In genomic region chr11:64357904-64358535, GRCh38 we compare ENCODE assay signal across 9 cellular contexts. TPM values are rescaled to one million over a fixed set of nuclear protein-coding genes. Genes with fewer than 3 reads are reported as not detected.
DNase-seq lines count a peak whose midpoint lies in the region; ATAC-seq, FAIRE-seq and TF ChIP-seq lines count a peak whose summit lies in the region.
"Had no signal": no experiment of that assay in that cellular context is flagged by ENCODE, and none has a peak within 500 bp of the region (broad histone marks: within the 10 kb centered on the region; RNA-seq: fewer than 3 reads in every experiment).

No MANE protein-coding gene starts in this region.

- TF ChIP-seq CTCF in AG04449 (IDR thresholded peaks at IDR 0.05; ENCODE audit: insufficient read depth, low read length, missing control alignments) (no peak), HepG2 (CRISPR knock-in tag; IDR thresholded peaks at IDR 0.05) (no peak)

- TF ChIP-seq POLR2A in HepG2 (IDR thresholded peaks at IDR 0.05; ENCODE audit: insufficient read depth in 1 of 2, low read depth in 2 of 2, low read length in 2 of 2) = no peak

- DNase-seq in AG04449 (ENCODE audit: low read depth, low spot score) (no peak), HepG2 (ENCODE audit: low spot score) (peak; percentile 20), substantia nigra (lab: John Stamatoyannopoulos, UW) (peak in 1 of 49 donors; percentile 58), frontal cortex (ENCODE audit: low spot score in 2 of 2) (no peak), head of caudate nucleus (no peak)
- DNase-seq in activated naive CD4-positive, alpha-beta T cell treated with anti-CD3 and anti-CD28 coated beads, Interleukin-2, amount 10 ng/mL, durations not matched to agents 7 days and 5 days = peak; percentile 58

- H3K4me1 Mint-ChIP-seq in activated naive CD4-positive, alpha-beta T cell treated with anti-CD3 and anti-CD28 coated beads, Interleukin-2, amount 10 ng/mL, durations not matched to agents 7 days and 5 days = peaks cover 39% of the 10 kb centered on the region

- H3K4me3 ChIP-seq in AG04449 (ENCODE audit: low read depth, low read length) (peak overlapping the region; percentile 94), HepG2 (replicated peaks in 1 of 3; ENCODE audit: insufficient read depth in 1 of 3, low read depth in 2 of 3, low read length in 3 of 3) (peak overlapping the region; percentile 80 to 96 (median 94))

- H3K27ac Mint-ChIP-seq in activated naive CD4-positive, alpha-beta T cell treated with anti-CD3 and anti-CD28 coated beads, Interleukin-2, amount 10 ng/mL, durations not matched to agents 7 days and 5 days = peak overlapping the region; percentile 76

- in situ Hi-C loops in HepG2 (cut with HindIII; ENCODE audit: extremely low pct_ligation_motif_present, low pct_unique_long_range_greater_than_20kb) = no loop called here

- H3K9me3 ChIP-seq in KOPT-K1 (ENCODE audit: insufficient read depth, low read length, poor library complexity, severe bottlenecking) (no peaks in the 10 kb centered on the region), HepG2 (ENCODE audit: low read length) (no peaks in the 10 kb centered on the region)

- BruUV-seq in HepG2 (replicated peaks; lab: Mats Ljungman, UMichigan) = no TSS peak

- H3K79me2 ChIP-seq in HepG2 (ENCODE audit: insufficient read depth, low read length) = no peaks in the 10 kb centered on the region

- FAIRE-seq in HepG2 (lab: Jason Lieb, UNC) (no peak), frontal cortex (lab: Jason Lieb, UNC) (no peak)
- FAIRE-seq: GM18507 had no signal

- H3K27me3 Mint-ChIP-seq in activated naive CD4-positive, alpha-beta T cell treated with anti-CD3 and anti-CD28 coated beads, Interleukin-2, amount 10 ng/mL, durations not matched to agents 7 days and 5 days = no peaks in the 10 kb centered on the region

- peak overlapping the region; percentile 69 for H3K4me3 Mint-ChIP-seq in activated naive CD4-positive, alpha-beta T cell treated with anti-CD3 and anti-CD28 coated beads, Interleukin-2, amount 10 ng/mL, durations not matched to agents 7 days and 5 days

- no peak for TF ChIP-seq RAD21 in HepG2 (CRISPR knock-in tag; IDR thresholded peaks at IDR 0.05)

- peaks cover 56% of the 10 kb centered on the region for H3K4me1 ChIP-seq in HepG2 (ENCODE audit: insufficient read depth, low read length)

- peaks cover 0 to 8% of the 10 kb centered on the region in 2 experiments; a peak in 3 of 5 replicates for H3K27me3 ChIP-seq in HepG2 (ENCODE audit: control insufficient read depth in 1 of 2, insufficient read depth in 2 of 2, low read length in 2 of 2)

- peak overlapping the region; percentile 93 for H3K9ac ChIP-seq in HepG2 (ENCODE audit: insufficient read depth, low read depth, low read length)

- H3K36me3 Mint-ChIP-seq in activated naive CD4-positive, alpha-beta T cell treated with anti-CD3 and anti-CD28 coated beads, Interleukin-2, amount 10 ng/mL, durations not matched to agents 7 days and 5 days = peaks cover 28% of the 10 kb centered on the region

- H3K4me2 ChIP-seq in HepG2 (ENCODE audit: low read depth, low read length) = peak overlapping the region; percentile 99

- POLR2A ChIA-PET in AG04449 (lab: Yijun Ruan, JAX) (interaction anchor here (0.5 to 0.6 kb wide), 2 partner anchors 12 to 90 kb away, joined by 3 read pairs; no protein-coding TSS in a partner anchor), HepG2 (lab: Yijun Ruan, JAX) (interaction anchor here (0.6 to 6.5 kb wide), 3 partner anchors 17 to 87 kb away, joined by 3 to 61 read pairs (median 3); partner anchors contain the start of genes PRDX5 and TRMT112)

- no peaks in the 10 kb centered on the region for H4K20me1 ChIP-seq in HepG2 (ENCODE audit: insufficient read depth, low read length)

- peak overlapping the region; percentile 73 for H3K27ac ChIP-seq in KOPT-K1 (ENCODE audit: low read depth, low read length, poor library complexity, severe bottlenecking)
- H3K27ac ChIP-seq in HepG2 (ENCODE audit: extremely low read length, insufficient read depth, low read length) = peak overlapping the region; percentile 57
- peak overlapping the region; percentile 88 for H3K27ac ChIP-seq in substantia nigra (ENCODE audit: low read depth, low read length, poor library complexity, severe bottlenecking)

- TF ChIP-seq EP300 in HepG2 (IDR thresholded peaks at IDR 0.05; ENCODE audit: low read depth in 2 of 2, low read length in 2 of 2) (no peak), HepG2 (CRISPR knock-in tag; IDR thresholded peaks at IDR 0.05; ENCODE audit: borderline replicate concordance) (no peak)

- no peak overlapping the region for H2AFZ ChIP-seq in HepG2 (ENCODE audit: low read length)

- CTCF ChIA-PET in AG04449 (lab: Yijun Ruan, JAX) (interaction anchor here (0.8 to 21.8 kb wide), 7 partner anchors 8 to 294 kb away, joined by 3 to 414 read pairs (median 3); partner anchors contain the start of genes CCDC88B, ESRRA, PLCB3 and PRDX5), HepG2 (lab: Yijun Ruan, JAX; ENCODE audit: low intra/inter-chr PET ratio, low total read pairs) (no interaction called here)
- CTCF ChIA-PET in activated naive CD4-positive, alpha-beta T cell treated with anti-CD3 and anti-CD28 coated beads, Interleukin-2, amount 10 ng/mL, durations not matched to agents 7 days and 5 days (lab: Charles Lee) = interaction anchor here (1.6 to 6.6 kb wide), 4 partner anchors 17 to 293 kb away, joined by 4 to 42 read pairs (median 14); partner anchors contain the start of gene CCDC88B

- ATAC-seq in HepG2 = peak; percentile 28
- ATAC-seq in HG03095 (IDR thresholded peaks at IDR 0.05; ENCODE audit: unreplicated experiment) = no peak

- intact Hi-C loops in HepG2 (cut with micrococcal nuclease; ENCODE audit: unreplicated experiment) (loop anchor here (2.0 kb wide), 1 partner anchor 41 kb away; the partner anchor contains the start of gene TRMT112), head of caudate nucleus (cut with DNase I) (loop anchor here (5.0 kb wide), 1 partner anchor 41 kb away; the partner anchor contains the start of genes PRDX5 and TRMT112)

- WGBS in HepG2 (ENCODE audit: low lambda C conversion rate) = 22% methylated on average over 2 of the region's 13 CpGs

- H3K36me3 ChIP-seq in KOPT-K1 (ENCODE audit: insufficient read depth, low read length) (peaks cover 48% of the 10 kb centered on the region), HepG2 (replicated peaks in 1 of 2; ENCODE audit: control insufficient read depth in 1 of 2, insufficient read depth in 2 of 2, low read length in 2 of 2) (peaks cover 5 to 15% of the 10 kb centered on the region in 2 experiments; a peak in 3 of 5 replicates)

- no peaks in the 10 kb centered on the region for H3K9me3 Mint-ChIP-seq in activated naive CD4-positive, alpha-beta T cell treated with anti-CD3 and anti-CD28 coated beads, Interleukin-2, amount 10 ng/mL, durations not matched to agents 7 days and 5 days

RNA-seq across cellular contexts. Expression of gene RPS6KA4, which starts 0.9 kb away (rescaled TPM):
- total RNA-seq in HepG2 (2016; rRNA removed; fragmentation: Illumina TruSeq; extraction: Trizol) (8.9 and 14.2 TPM in 2 replicates), frontal cortex (9.4 TPM)
- total RNA-seq in HepG2 (2016; cell fraction: cytosol; rRNA removed; fragmentation: Illumina TruSeq; extraction: Trizol; ENCODE audit: low read depth) = 3.2 and 3.4 TPM in 2 replicates
- total RNA-seq in HepG2 (2016; cell fraction: insoluble cytoplasmic fraction; rRNA removed; fragmentation: Illumina TruSeq; extraction: Trizol) = 7.2 and 13.5 TPM in 2 replicates
- 9.3 and 10.1 TPM in 2 replicates for total RNA-seq in HepG2 (2016; cell fraction: membrane; rRNA removed; fragmentation: Illumina TruSeq; extraction: Trizol)
- total RNA-seq in HepG2 (2016; cell fraction: nucleus; rRNA removed; fragmentation: Illumina TruSeq; extraction: Trizol) = 9.5 and 11.5 TPM in 2 replicates
- polyA plus RNA-seq in HepG2 (2011; rRNA removed) = 8.9 and 12.2 TPM in 2 replicates
- polyA plus RNA-seq in HepG2 (2011; cell fraction: cytosol; rRNA removed) = 7.1 and 9.1 TPM in 2 replicates
- 37.0 and 38.2 TPM in 2 replicates for polyA plus RNA-seq in HepG2 (2011; cell fraction: nucleus; rRNA removed)
- polyA plus RNA-seq in HepG2 (2012) = 5.8 and 12.8 TPM in 2 replicates
- polyA plus RNA-seq in HepG2 (2016; cell fraction: cytosol; fragmentation: Illumina TruSeq; extraction: Trizol; ENCODE audit: low read depth) = 3.1 and 3.8 TPM in 2 replicates
- polyA plus RNA-seq in HepG2 (2016; cell fraction: insoluble cytoplasmic fraction; fragmentation: Illumina TruSeq; extraction: Trizol; ENCODE audit: low read depth) = 10.0 and 10.2 TPM in 2 replicates
- polyA plus RNA-seq in HepG2 (2016; cell fraction: membrane; fragmentation: Illumina TruSeq; extraction: Trizol; ENCODE audit: low read depth) = 6.7 and 8.9 TPM in 2 replicates
- 19.2 and 21.5 TPM in 2 replicates for polyA plus RNA-seq in HepG2 (2016; cell fraction: nucleus; fragmentation: Illumina TruSeq; extraction: Trizol; ENCODE audit: insufficient read depth, low read depth)
- 25.7 and 70.4 TPM in 2 replicates for polyA minus RNA-seq in HepG2 (2011; rRNA and poly(A)+ RNA removed; ENCODE audit: low replicate concordance)
- polyA minus RNA-seq in HepG2 (2011; cell fraction: cytosol; rRNA and poly(A)+ RNA removed) = 8.2 and 8.6 TPM in 2 replicates
- polyA minus RNA-seq in HepG2 (2011; cell fraction: nucleus; rRNA and poly(A)+ RNA removed) = 13.4 and 15.9 TPM in 2 replicates

RNA-seq across cellular contexts. Expression of gene CCDC88B, which starts 18.0 kb away (rescaled TPM):
- 4.8 and 5.2 TPM in 2 replicates for total RNA-seq in HepG2 (2016; rRNA removed; fragmentation: Illumina TruSeq; extraction: Trizol)
- total RNA-seq in HepG2 (2016; cell fraction: cytosol; rRNA removed; fragmentation: Illumina TruSeq; extraction: Trizol; ENCODE audit: low read depth) = 0.79 and 2.6 TPM in 2 replicates
- 4.5 and 6.0 TPM in 2 replicates for total RNA-seq in HepG2 (2016; cell fraction: insoluble cytoplasmic fraction; rRNA removed; fragmentation: Illumina TruSeq; extraction: Trizol)
- 2.3 and 3.5 TPM in 2 replicates for total RNA-seq in HepG2 (2016; cell fraction: membrane; rRNA removed; fragmentation: Illumina TruSeq; extraction: Trizol)
- 1.6 and 4.1 TPM in 2 replicates for total RNA-seq in HepG2 (2016; cell fraction: nucleus; rRNA removed; fragmentation: Illumina TruSeq; extraction: Trizol)
- 3.6 and 5.2 TPM in 2 replicates for polyA plus RNA-seq in HepG2 (2011; rRNA removed)
- polyA plus RNA-seq in HepG2 (2011; cell fraction: cytosol; rRNA removed) = 3.3 and 7.3 TPM in 2 replicates
- 5.2 and 5.4 TPM in 2 replicates for polyA plus RNA-seq in HepG2 (2011; cell fraction: nucleus; rRNA removed)
- 3.7 and 4.5 TPM in 2 replicates for polyA plus RNA-seq in HepG2 (2012)
- 2.2 and 3.7 TPM in 2 replicates for polyA plus RNA-seq in HepG2 (2016; cell fraction: cytosol; fragmentation: Illumina TruSeq; extraction: Trizol; ENCODE audit: low read depth)
- 5.2 and 6.7 TPM in 2 replicates for polyA plus RNA-seq in HepG2 (2016; cell fraction: insoluble cytoplasmic fraction; fragmentation: Illumina TruSeq; extraction: Trizol; ENCODE audit: low read depth)
- polyA plus RNA-seq in HepG2 (2016; cell fraction: membrane; fragmentation: Illumina TruSeq; extraction: Trizol; ENCODE audit: low read depth) = 1.4 and 2.3 TPM in 2 replicates
- 3.9 and 4.5 TPM in 2 replicates for polyA plus RNA-seq in HepG2 (2016; cell fraction: nucleus; fragmentation: Illumina TruSeq; extraction: Trizol; ENCODE audit: insufficient read depth, low read depth)
- 2.7 and 7.5 TPM in 2 replicates for polyA minus RNA-seq in HepG2 (2011; rRNA and poly(A)+ RNA removed; ENCODE audit: low replicate concordance)
- 1.1 and 1.8 TPM in 2 replicates for polyA minus RNA-seq in HepG2 (2011; cell fraction: cytosol; rRNA and poly(A)+ RNA removed)
- 1.5 and 3.2 TPM in 2 replicates for polyA minus RNA-seq in HepG2 (2011; cell fraction: nucleus; rRNA and poly(A)+ RNA removed)
- 0.82 TPM for total RNA-seq in frontal cortex

RNA-seq across cellular contexts. Expression of gene PRDX5, which starts 40.1 kb away (rescaled TPM):
- total RNA-seq in HepG2 (2016; rRNA removed; fragmentation: Illumina TruSeq; extraction: Trizol) = 215 and 266 TPM in 2 replicates
- total RNA-seq in HepG2 (2016; cell fraction: cytosol; rRNA removed; fragmentation: Illumina TruSeq; extraction: Trizol; ENCODE audit: low read depth) = 189 and 238 TPM in 2 replicates
- 225 and 290 TPM in 2 replicates for total RNA-seq in HepG2 (2016; cell fraction: insoluble cytoplasmic fraction; rRNA removed; fragmentation: Illumina TruSeq; extraction: Trizol)
- total RNA-seq in HepG2 (2016; cell fraction: membrane; rRNA removed; fragmentation: Illumina TruSeq; extraction: Trizol) = 184 and 217 TPM in 2 replicates
- total RNA-seq in HepG2 (2016; cell fraction: nucleus; rRNA removed; fragmentation: Illumina TruSeq; extraction: Trizol) = 61.4 and 65.1 TPM in 2 replicates
- 288 and 311 TPM in 2 replicates for polyA plus RNA-seq in HepG2 (2011; rRNA removed)
- 480 and 511 TPM in 2 replicates for polyA plus RNA-seq in HepG2 (2011; cell fraction: cytosol; rRNA removed)
- polyA plus RNA-seq in HepG2 (2011; cell fraction: nucleus; rRNA removed) = 86.1 and 95.5 TPM in 2 replicates
- polyA plus RNA-seq in HepG2 (2012) = 188 and 213 TPM in 2 replicates
- polyA plus RNA-seq in HepG2 (2016; cell fraction: cytosol; fragmentation: Illumina TruSeq; extraction: Trizol; ENCODE audit: low read depth) = 258 and 314 TPM in 2 replicates
- 351 and 378 TPM in 2 replicates for polyA plus RNA-seq in HepG2 (2016; cell fraction: insoluble cytoplasmic fraction; fragmentation: Illumina TruSeq; extraction: Trizol; ENCODE audit: low read depth)
- polyA plus RNA-seq in HepG2 (2016; cell fraction: membrane; fragmentation: Illumina TruSeq; extraction: Trizol; ENCODE audit: low read depth) = 187 and 232 TPM in 2 replicates
- 155 and 156 TPM in 2 replicates for polyA plus RNA-seq in HepG2 (2016; cell fraction: nucleus; fragmentation: Illumina TruSeq; extraction: Trizol; ENCODE audit: insufficient read depth, low read depth)
- 66.0 and 255 TPM in 2 replicates for polyA minus RNA-seq in HepG2 (2011; rRNA and poly(A)+ RNA removed; ENCODE audit: low replicate concordance)
- 56.2 and 60.1 TPM in 2 replicates for polyA minus RNA-seq in HepG2 (2011; cell fraction: cytosol; rRNA and poly(A)+ RNA removed)
- polyA minus RNA-seq in HepG2 (2011; cell fraction: nucleus; rRNA and poly(A)+ RNA removed) = 17.0 and 18.0 TPM in 2 replicates
- 129 TPM for total RNA-seq in frontal cortex

RNA-seq across cellular contexts. Expression of gene TRMT112, which starts 40.7 kb away (rescaled TPM):
- total RNA-seq in HepG2 (2016; rRNA removed; fragmentation: Illumina TruSeq; extraction: Trizol) = 409 and 492 TPM in 2 replicates
- total RNA-seq in HepG2 (2016; cell fraction: cytosol; rRNA removed; fragmentation: Illumina TruSeq; extraction: Trizol; ENCODE audit: low read depth) = 143 and 170 TPM in 2 replicates
- 431 and 531 TPM in 2 replicates for total RNA-seq in HepG2 (2016; cell fraction: insoluble cytoplasmic fraction; rRNA removed; fragmentation: Illumina TruSeq; extraction: Trizol)
- 166 and 190 TPM in 2 replicates for total RNA-seq in HepG2 (2016; cell fraction: membrane; rRNA removed; fragmentation: Illumina TruSeq; extraction: Trizol)
- 130 and 144 TPM in 2 replicates for total RNA-seq in HepG2 (2016; cell fraction: nucleus; rRNA removed; fragmentation: Illumina TruSeq; extraction: Trizol)
- 151 and 186 TPM in 2 replicates for polyA plus RNA-seq in HepG2 (2011; rRNA removed)
- 301 and 330 TPM in 2 replicates for polyA plus RNA-seq in HepG2 (2011; cell fraction: cytosol; rRNA removed)
- polyA plus RNA-seq in HepG2 (2011; cell fraction: nucleus; rRNA removed) = 78.5 and 80.8 TPM in 2 replicates
- polyA plus RNA-seq in HepG2 (2012) = 233 and 237 TPM in 2 replicates
- 138 and 154 TPM in 2 replicates for polyA plus RNA-seq in HepG2 (2016; cell fraction: cytosol; fragmentation: Illumina TruSeq; extraction: Trizol; ENCODE audit: low read depth)
- 410 and 435 TPM in 2 replicates for polyA plus RNA-seq in HepG2 (2016; cell fraction: insoluble cytoplasmic fraction; fragmentation: Illumina TruSeq; extraction: Trizol; ENCODE audit: low read depth)
- polyA plus RNA-seq in HepG2 (2016; cell fraction: membrane; fragmentation: Illumina TruSeq; extraction: Trizol; ENCODE audit: low read depth) = 153 and 156 TPM in 2 replicates
- polyA plus RNA-seq in HepG2 (2016; cell fraction: nucleus; fragmentation: Illumina TruSeq; extraction: Trizol; ENCODE audit: insufficient read depth, low read depth) = 204 and 210 TPM in 2 replicates
- polyA minus RNA-seq in HepG2 (2011; rRNA and poly(A)+ RNA removed; ENCODE audit: low replicate concordance) = 77.3 and 151 TPM in 2 replicates
- 51.7 and 73.4 TPM in 2 replicates for polyA minus RNA-seq in HepG2 (2011; cell fraction: cytosol; rRNA and poly(A)+ RNA removed)
- polyA minus RNA-seq in HepG2 (2011; cell fraction: nucleus; rRNA and poly(A)+ RNA removed) = 24.2 and 30.1 TPM in 2 replicates
- total RNA-seq in frontal cortex = 103 TPM

RNA-seq across cellular contexts. Expression of gene ESRRA, which starts 52.7 kb away (rescaled TPM):
- total RNA-seq in HepG2 (2016; rRNA removed; fragmentation: Illumina TruSeq; extraction: Trizol) (28.3 and 36.3 TPM in 2 replicates), frontal cortex (12.6 TPM)
- total RNA-seq in HepG2 (2016; cell fraction: cytosol; rRNA removed; fragmentation: Illumina TruSeq; extraction: Trizol; ENCODE audit: low read depth) = 21.0 and 23.1 TPM in 2 replicates
- 26.0 and 36.9 TPM in 2 replicates for total RNA-seq in HepG2 (2016; cell fraction: insoluble cytoplasmic fraction; rRNA removed; fragmentation: Illumina TruSeq; extraction: Trizol)
- 46.3 and 50.0 TPM in 2 replicates for total RNA-seq in HepG2 (2016; cell fraction: membrane; rRNA removed; fragmentation: Illumina TruSeq; extraction: Trizol)
- 18.8 and 23.8 TPM in 2 replicates for total RNA-seq in HepG2 (2016; cell fraction: nucleus; rRNA removed; fragmentation: Illumina TruSeq; extraction: Trizol)
- polyA plus RNA-seq in HepG2 (2011; rRNA removed) = 18.1 and 24.3 TPM in 2 replicates
- polyA plus RNA-seq in HepG2 (2011; cell fraction: cytosol; rRNA removed) = 23.6 and 37.4 TPM in 2 replicates
- polyA plus RNA-seq in HepG2 (2011; cell fraction: nucleus; rRNA removed) = 31.2 and 32.0 TPM in 2 replicates
- polyA plus RNA-seq in HepG2 (2012) = 15.3 and 20.7 TPM in 2 replicates
- polyA plus RNA-seq in HepG2 (2016; cell fraction: cytosol; fragmentation: Illumina TruSeq; extraction: Trizol; ENCODE audit: low read depth) = 15.0 and 16.3 TPM in 2 replicates
- 19.1 and 21.1 TPM in 2 replicates for polyA plus RNA-seq in HepG2 (2016; cell fraction: insoluble cytoplasmic fraction; fragmentation: Illumina TruSeq; extraction: Trizol; ENCODE audit: low read depth)
- 25.2 and 26.9 TPM in 2 replicates for polyA plus RNA-seq in HepG2 (2016; cell fraction: membrane; fragmentation: Illumina TruSeq; extraction: Trizol; ENCODE audit: low read depth)
- polyA plus RNA-seq in HepG2 (2016; cell fraction: nucleus; fragmentation: Illumina TruSeq; extraction: Trizol; ENCODE audit: insufficient read depth, low read depth) = 37.3 and 45.3 TPM in 2 replicates
- 28.9 and 57.4 TPM in 2 replicates for polyA minus RNA-seq in HepG2 (2011; rRNA and poly(A)+ RNA removed; ENCODE audit: low replicate concordance)
- polyA minus RNA-seq in HepG2 (2011; cell fraction: cytosol; rRNA and poly(A)+ RNA removed) = 13.1 and 14.8 TPM in 2 replicates
- polyA minus RNA-seq in HepG2 (2011; cell fraction: nucleus; rRNA and poly(A)+ RNA removed) = 10.8 and 12.1 TPM in 2 replicates

Comparison
In these comparisons a context has a peak if more than half of its experiments do, and no peak if none do; other contexts are left out.
1. DNase-seq: peak in activated naive CD4-positive, alpha-beta T cell treated with anti-CD3 and anti-CD28 coated beads, Interleukin-2, amount 10 ng/mL, durations not matched to agents 7 days and 5 days (single experiment) and HepG2 (single experiment); none in AG04449 (single experiment), frontal cortex (0 of 2) and head of caudate nucleus (0 of 42).
2. Peak in every context shown above with its lines, with median percentiles within 50 percentile points of each other: H3K27ac ChIP-seq.